ENCODE assay signal across 21 cellular contexts in the genomic region with DNA sequence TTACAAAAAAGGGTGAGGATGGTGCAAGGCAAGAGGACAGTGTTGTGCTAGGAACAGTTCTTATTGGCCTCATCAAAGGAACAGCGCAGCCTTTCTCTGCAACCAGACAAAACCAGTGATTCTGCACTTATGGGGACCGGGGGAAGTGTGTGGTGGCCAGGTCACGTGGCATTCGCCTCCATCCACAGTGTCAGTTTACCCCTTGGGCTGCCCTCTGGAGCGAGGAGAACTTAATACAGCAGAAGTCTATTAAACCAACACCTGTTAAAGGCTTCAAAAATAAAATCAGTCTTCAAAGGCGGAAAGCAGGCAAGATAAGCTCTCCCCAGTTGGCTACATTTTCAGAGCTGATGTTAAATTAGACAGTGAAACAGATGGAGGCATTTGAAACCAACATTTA.
DNase-seq lines count a peak whose midpoint lies in the region; ATAC-seq and TF ChIP-seq lines count a peak whose summit lies in the region.
"Had no signal": no experiment of that assay in that cellular context is flagged by ENCODE, and none has a peak within 500 bp of the region (broad histone marks: within the 10 kb centered on the region; RNA-seq: fewer than 3 reads in every experiment).

No MANE protein-coding gene starts in this region.

- no peak overlapping the region for H2AK9ac ChIP-seq in IMR-90 (replicated peaks; ENCODE audit: low read depth, low read length, poor library complexity)

- H3K27me3 ChIP-seq in IMR-90 (ENCODE audit: control insufficient read depth, insufficient read depth, low read length), result no peaks in the 10 kb centered on the region
- no peaks in the 10 kb centered on the region for H3K27me3 ChIP-seq in ascending aorta
- H3K27me3 ChIP-seq in mesendoderm (ENCODE audit: insufficient read depth, low read length, poor library complexity), result no peaks in the 10 kb centered on the region
- H3K27me3 ChIP-seq in skeletal muscle tissue (ENCODE audit: control insufficient read depth in 3 of 3, insufficient read depth in 3 of 3, low read length in 3 of 3), result no peaks in the 10 kb centered on the region

- POLR2A ChIA-PET in IMR-90 (lab: Charles Lee; ENCODE audit: unreplicated experiment), result no interaction called here

- H4K20me1 ChIP-seq in IMR-90 (ENCODE audit: insufficient read depth, low read length), result peaks cover 5% of the 10 kb centered on the region

- H3K79me2 ChIP-seq in mesendoderm (ENCODE audit: control insufficient read depth, insufficient read depth, low read length), result peaks cover 22% of the 10 kb centered on the region

- in situ Hi-C loops in IMR-90 (cut with MboI; ENCODE audit: low sequenced_read_pairs), result no loop called here

- H3K56ac ChIP-seq in IMR-90 (ENCODE audit: extremely low read depth, insufficient read depth, low read length) (no peak overlapping the region), mesendoderm (ENCODE audit: low read length) (no peak overlapping the region)

- H3K4me1 ChIP-seq in IMR-90 (ENCODE audit: control insufficient read depth, insufficient read depth, low read length) (peaks cover 23% of the 10 kb centered on the region), ascending aorta (peaks cover 10 to 38% of the 10 kb centered on the region in 2 donors), mesendoderm (ENCODE audit: control insufficient read depth, low read depth, low read length) (peaks cover 5% of the 10 kb centered on the region), skeletal muscle tissue (ENCODE audit: control insufficient read depth in 3 of 3, insufficient read depth in 3 of 3, low read length in 3 of 3) (peaks cover 49 to 66% (median 50%) of the 10 kb centered on the region in 3 donors)
- H3K4me1 ChIP-seq: HAP-1 had no signal

- no TSS peak for BruUV-seq in IMR-90 (replicated peaks; lab: Mats Ljungman, UMichigan)

- H3K36me3 ChIP-seq in IMR-90 (ENCODE audit: control insufficient read depth, insufficient read depth, low read length) (0 out of 2 replicates have a peak, but pooled peaks cover 2% of the 10 kb centered on the region), ascending aorta (no peaks in the 10 kb centered on the region), mesendoderm (ENCODE audit: control insufficient read depth, insufficient read depth, low read length) (no peaks in the 10 kb centered on the region), skeletal muscle tissue (ENCODE audit: control insufficient read depth in 3 of 3, insufficient read depth in 3 of 3, low read length in 3 of 3) (no peaks in the 10 kb centered on the region)
- H3K36me3 ChIP-seq: HAP-1 had no signal

- intact Hi-C loops in IMR-90 (cut with micrococcal nuclease), result loop anchor here (5.0 kb wide), 1 partner anchor 47 kb away; no protein-coding TSS in a partner anchor
- intact Hi-C loops in ascending aorta (cut with DNase I), result no loop called here

- H3K4ac ChIP-seq in IMR-90 (ENCODE audit: low read depth, low read length) (no peak overlapping the region), mesendoderm (ENCODE audit: low read depth, low read length) (no peak overlapping the region)

- no peak overlapping the region; the same call in 1 of the 2 replicates for H3K18ac ChIP-seq in IMR-90 (ENCODE audit: low read depth, low read length)
- H3K18ac ChIP-seq in mesendoderm (ENCODE audit: low read length), result peak overlapping the region; percentile 20

- ATAC-seq in IMR-90 (ENCODE audit: low read depth), result no peak
- ATAC-seq: natural killer cell treated with Interleukin-12 subunit alpha and Interleukin-12 subunit beta and Interleukin-15 and Interleukin-18, amount 100 ng/mL, for 72 hours had no signal

- dilution Hi-C loops in IMR-90 (cut with HindIII; ENCODE audit: low sequenced_read_pairs, unreplicated experiment), result no loop called here

- TF ChIP-seq RAD21 in IMR-90 (IDR thresholded peaks at IDR 0.05; ENCODE audit: low read length), result no peak

- 100% methylated on average over 2 of the region's 6 CpGs; no CpG with 5 or more reads in 1 of the 2 experiments for WGBS in IMR-90 (ENCODE audit: extremely low coverage in 2 of 2, insufficient read length in 1 of 2), 2 experiments
- no CpG with 5 or more reads among the region's 6 CpGs for WGBS in mesendoderm (ENCODE audit: extremely low coverage, insufficient coverage, low lambda C conversion rate)

- peak overlapping the region; percentile 62; the same call in 1 of the 2 replicates for H2BK20ac ChIP-seq in IMR-90 (ENCODE audit: low read depth, low read length)

- H4K8ac ChIP-seq in IMR-90 (ENCODE audit: low read depth in 2 of 2, low read length in 2 of 2) (peak overlapping the region in 1 of 2 experiments; percentile 14; a peak in 1 of 4 replicates), mesendoderm (ENCODE audit: low read depth, low read length) (no peak overlapping the region)

- H3K27ac ChIP-seq in IMR-90 (ENCODE audit: insufficient read depth, low read length) (no peak overlapping the region), ascending aorta (peak overlapping the region; percentile 22 to 45), mesendoderm (ENCODE audit: low read depth, low read length) (no peak overlapping the region), skeletal muscle tissue (ENCODE audit: low read depth, low read length) (peak overlapping the region; percentile 31)
- H3K27ac ChIP-seq: epithelial cell of prostate had no signal

- CTCF ChIA-PET in IMR-90 (lab: Yijun Ruan, JAX), result no interaction called here

- H4K91ac ChIP-seq in IMR-90 (ENCODE audit: insufficient read depth, low read depth, low read length), result peak overlapping the region; percentile 42; the same call in 1 of the 2 replicates

- H3K4me2 ChIP-seq in IMR-90 (ENCODE audit: low read depth, low read length) (no peak overlapping the region), mesendoderm (ENCODE audit: low read length) (no peak overlapping the region)

- TF ChIP-seq CTCF in IMR-90 (conservative IDR thresholded peaks at IDR 0.05; ENCODE audit: low read depth, low read length), result no peak
- TF ChIP-seq CTCF in ascending aorta (IDR thresholded peaks at IDR 0.05), result no peak

- H3K9me1 ChIP-seq in IMR-90 (ENCODE audit: insufficient read depth, low read length), result peaks cover 18% of the 10 kb centered on the region

- H3K4me3 ChIP-seq in IMR-90 (ENCODE audit: insufficient read depth, low read depth, low read length) (no peak overlapping the region), ascending aorta (no peak overlapping the region), mesendoderm (ENCODE audit: low read length) (no peak overlapping the region), skeletal muscle tissue (ENCODE audit: low read length in 3 of 3) (peak overlapping the region in 2 of 3 donors; percentile 39 to 42)
- H3K4me3 ChIP-seq: HAP-1 had no signal

- H3K14ac ChIP-seq in IMR-90 (replicated peaks; ENCODE audit: low read depth, low read length), result no peak overlapping the region

- TF ChIP-seq POLR2A in IMR-90 (IDR thresholded peaks at IDR 0.05; ENCODE audit: low read depth, low read length), result no peak

- no peak overlapping the region for H2AFZ ChIP-seq in IMR-90 (replicated peaks; ENCODE audit: low read length, poor library complexity)

- H3K9me3 ChIP-seq in IMR-90 (ENCODE audit: control insufficient read depth, insufficient read depth, low read length), result peaks cover 5% of the 10 kb centered on the region; the same call in 1 of the 2 replicates
- no peaks in the 10 kb centered on the region for H3K9me3 ChIP-seq in ascending aorta
- peaks cover 0 to 2% (median 1%) of the 10 kb centered on the region in 3 donors for H3K9me3 ChIP-seq in skeletal muscle tissue (ENCODE audit: control insufficient read depth in 3 of 3, low read length in 3 of 3)

- H3K23ac ChIP-seq in IMR-90 (ENCODE audit: low read depth, low read length), result no peak overlapping the region
- no peak overlapping the region for H3K23ac ChIP-seq in mesendoderm (ENCODE audit: low read length)

- H3K9ac ChIP-seq in IMR-90 (ENCODE audit: low read depth, low read length) (no peak overlapping the region), mesendoderm (ENCODE audit: low read length) (no peak overlapping the region), skeletal muscle tissue (ENCODE audit: low read depth in 1 of 3, low read length in 3 of 3) (peak overlapping the region; percentile 9 to 60 (median 34))

- H2BK5ac ChIP-seq in IMR-90 (ENCODE audit: low read depth, low read length, poor library complexity, severe bottlenecking) (no peak overlapping the region), mesendoderm (ENCODE audit: low read length) (no peak overlapping the region)

- H3K79me1 ChIP-seq in IMR-90 (ENCODE audit: low read depth in 1 of 2, low read length in 2 of 2) (peaks cover 36 to 66% of the 10 kb centered on the region in 2 experiments), mesendoderm (ENCODE audit: low read length) (peaks cover 16% of the 10 kb centered on the region)

- H4K5ac ChIP-seq in IMR-90 (ENCODE audit: low read depth, low read length), result no peak overlapping the region
- no peak overlapping the region for H4K5ac ChIP-seq in mesendoderm (ENCODE audit: low read length)

- H2BK15ac ChIP-seq in IMR-90 (ENCODE audit: low read depth, low read length), result peak overlapping the region; percentile 82; the same call in 2 of the 3 replicates
- H2BK15ac ChIP-seq in mesendoderm (replicated peaks; ENCODE audit: low read depth), result no peak overlapping the region

- DNase-seq in IMR-90 (no peak), ascending aorta (ENCODE audit: low spot score in 2 of 2) (no peak), mesendoderm (no peak), NCI-H748 treated with DMSO at 0.1 percent for 48 hours (lab: John Stamatoyannopoulos, UW) (no peak)
- DNase-seq in stimulated activated CD4-positive, alpha-beta T cell treated with anti-CD3 and anti-CD28 coated beads, Interleukin-4, amount 100 ng/mL, for 1 hour, result no peak
- no peak for DNase-seq in activated CD4-positive, alpha-beta T cell treated with anti-CD3 and anti-CD28 coated beads, Interleukin-2, amount 50 U/mL, for 48 hours
- DNase-seq: activated CD4-positive, alpha-beta T cell treated with anti-CD3 and anti-CD28 coated beads, Interleukin-2, amount 10 ng/mL, durations not matched to agents 7 days and 5 days; activated CD8-positive, alpha-beta memory T cell treated with anti-CD3 and anti-CD28 coated beads, Interleukin-2, amount 50 U/mL, for 48 hours; activated naive CD4-positive, alpha-beta T cell treated with anti-CD3 and anti-CD28 coated beads, Interleukin-2, amount 50 U/mL, for 16 hours; COR-L47; EL; MV-4-11; NCI-H187; NCI-H446; RPMI8226; stimulated activated CD4-positive, alpha-beta T cell treated with anti-CD3 and anti-CD28 coated beads, Interleukin-15, amount 100 ng/mL, for 24 hours; stimulated activated naive CD4-positive, alpha-beta T cell had no signal

- H2BK120ac ChIP-seq in IMR-90 (ENCODE audit: low read depth, low read length), result no peak overlapping the region; the same call in 1 of the 2 replicates
- no peak overlapping the region for H2BK120ac ChIP-seq in mesendoderm (ENCODE audit: low read depth, low read length)

- H2AK5ac ChIP-seq in IMR-90 (ENCODE audit: low read depth, low read length) (peak overlapping the region; percentile 76; the same call in 1 of the 2 replicates), mesendoderm (ENCODE audit: low read length) (no peak overlapping the region)

TF ChIP-seq in IMR-90, 13 proteins besides CTCF, POLR2A, EP300 and RAD21 (continues in another document):
- TF ChIP-seq BHLHE40 (IDR thresholded peaks at IDR 0.05; ENCODE audit: low read depth, low read length) (no peak), RFX5 (IDR thresholded peaks at IDR 0.05; ENCODE audit: low read depth, low read length) (no peak)

Comparison
In these comparisons a context has a peak if more than half of its experiments do, and no peak if none do; other contexts are left out.
1. H3K27ac ChIP-seq: peak in ascending aorta (2 of 2) and skeletal muscle tissue (single experiment); none in IMR-90 (single experiment) and mesendoderm (single experiment).
2. H3K4me3 ChIP-seq: peak in skeletal muscle tissue (2 of 3); none in IMR-90 (single experiment), ascending aorta (0 of 2) and mesendoderm (single experiment).
3. H3K9ac ChIP-seq: peak in skeletal muscle tissue (3 of 3); none in IMR-90 (single experiment) and mesendoderm (single experiment).